ENCODE assay signal across 8 cellular contexts in the genomic region with DNA sequence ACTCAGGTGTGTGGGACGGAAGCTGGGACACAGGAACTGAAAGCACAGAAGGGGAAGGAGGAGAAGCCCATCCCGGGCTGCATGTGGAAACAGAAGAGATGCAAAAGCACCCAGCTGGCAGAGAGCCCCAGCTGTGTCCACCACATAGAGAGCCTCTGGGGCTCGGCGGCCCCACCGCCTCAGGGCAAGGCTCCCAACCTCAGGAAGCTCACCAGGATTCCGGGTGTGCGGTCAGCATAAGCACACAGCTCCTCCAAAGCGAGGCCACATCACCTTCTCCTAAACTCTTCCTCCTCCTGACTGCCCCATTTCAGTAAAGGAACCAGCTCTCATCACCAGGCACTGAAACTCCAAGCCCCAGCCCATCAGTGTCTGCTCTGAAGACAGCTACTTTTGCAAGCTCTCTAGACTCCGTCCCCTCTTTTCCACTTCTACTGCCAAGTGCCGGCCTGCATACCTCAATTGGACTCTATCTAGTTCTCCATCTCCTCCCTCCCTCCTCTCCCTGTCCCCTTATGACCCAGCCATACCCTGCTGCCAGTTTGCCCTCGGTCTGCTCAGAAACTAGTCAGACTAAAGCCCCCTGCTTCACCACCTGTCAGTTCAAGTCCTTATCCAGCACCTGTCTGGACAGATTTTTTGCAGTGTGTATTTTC. TPM values are rescaled to one million over a fixed set of nuclear protein-coding genes. Genes with fewer than 3 reads are reported as not detected.
A peak's percentile ranks its signal among the peaks of the same experiment; 100 is the strongest.
DNase-seq lines count a peak whose midpoint lies in the region; ATAC-seq, FAIRE-seq and TF ChIP-seq lines count a peak whose summit lies in the region.

No MANE protein-coding gene starts in this region.

- FAIRE-seq in frontal cortex (lab: Jason Lieb, UNC) = no peak

- H3K27ac ChIP-seq in duodenal mucosa (ENCODE audit: low read depth, low read length) = peak overlapping the region; percentile 30

- peaks cover 68 to 75% of the 10 kb centered on the region in 2 donors for H3K4me1 ChIP-seq in duodenal mucosa (ENCODE audit: control insufficient read depth in 1 of 2, insufficient read depth in 2 of 2, low read length in 2 of 2)

- no peak for ATAC-seq in GM19035 (IDR thresholded peaks at IDR 0.05; ENCODE audit: unreplicated experiment)

- no peaks in the 10 kb centered on the region for H3K9me3 ChIP-seq in duodenal mucosa (ENCODE audit: control insufficient read depth in 1 of 2, low read length in 2 of 2)

- H3K36me3 ChIP-seq in duodenal mucosa (ENCODE audit: control insufficient read depth in 1 of 2, insufficient read depth in 2 of 2, low read length in 2 of 2) = no peaks in the 10 kb centered on the region

- TF ChIP-seq CTCF in GM13976 (IDR thresholded peaks at IDR 0.05; ENCODE audit: borderline replicate concordance, control extremely low read depth, extremely low read depth, insufficient read depth, missing control alignments) = no peak

- H3K4me3 ChIP-seq in duodenal mucosa (ENCODE audit: low read depth in 1 of 2, low read length in 2 of 2) = peak overlapping the region; percentile 18 to 42

- no peaks in the 10 kb centered on the region for H3K27me3 ChIP-seq in duodenal mucosa (ENCODE audit: control insufficient read depth in 1 of 2, insufficient read depth in 2 of 2, low read length in 2 of 2)

- in situ Hi-C loops in GM13976 (cut with MboI; ENCODE audit: low sequenced_read_pairs, unreplicated experiment) = no loop called here

- H3K9ac ChIP-seq in duodenal mucosa (ENCODE audit: low read depth in 1 of 2, low read length in 2 of 2) = peak overlapping the region in 1 of 2 donors; percentile 26

- DNase-seq in GM13976 (ENCODE audit: low spot score) = peak; percentile 32
- DNase-seq in M059J (ENCODE audit: low read depth) = peak; percentile 88
- peak; percentile 30 for DNase-seq in retina
- DNase-seq in frontal cortex (ENCODE audit: low spot score in 2 of 2) = no peak
- no peak for DNase-seq in nucleus accumbens (lab: John Stamatoyannopoulos, UW)
- DNase-seq in activated CD4-positive, CD25-positive, alpha-beta regulatory T cell treated with anti-CD3 and anti-CD28 coated beads, Interleukin-2, amount 50 U/mL, for 72 hours = no peak

RNA-seq across cellular contexts. Expression of a gene that starts 6.0 kb away (rescaled TPM):
- total RNA-seq in M059J (2014; rRNA removed; shearing (Covaris generic)) = 15.7 and 32.2 TPM in 2 replicates
- 26.9 TPM for total RNA-seq in frontal cortex

RNA-seq across cellular contexts. Expression of a gene that starts 21.5 kb away (rescaled TPM):
- 1.8 and 3.2 TPM in 2 replicates for total RNA-seq in M059J (2014; rRNA removed; shearing (Covaris generic))
- 6.5 TPM for total RNA-seq in frontal cortex

Comparison
In these comparisons a context has a peak if more than half of its experiments do, and no peak if none do; other contexts are left out.
1. DNase-seq: peak in GM13976 (single experiment), M059J (single experiment) and retina (single experiment); none in frontal cortex (0 of 2), nucleus accumbens (0 of 56) and activated CD4-positive, CD25-positive, alpha-beta regulatory T cell treated with anti-CD3 and anti-CD28 coated beads, Interleukin-2, amount 50 U/mL, for 72 hours (single experiment).